Comparison of ENCODE assay signal across 18 cellular contexts in the genomic region with DNA sequence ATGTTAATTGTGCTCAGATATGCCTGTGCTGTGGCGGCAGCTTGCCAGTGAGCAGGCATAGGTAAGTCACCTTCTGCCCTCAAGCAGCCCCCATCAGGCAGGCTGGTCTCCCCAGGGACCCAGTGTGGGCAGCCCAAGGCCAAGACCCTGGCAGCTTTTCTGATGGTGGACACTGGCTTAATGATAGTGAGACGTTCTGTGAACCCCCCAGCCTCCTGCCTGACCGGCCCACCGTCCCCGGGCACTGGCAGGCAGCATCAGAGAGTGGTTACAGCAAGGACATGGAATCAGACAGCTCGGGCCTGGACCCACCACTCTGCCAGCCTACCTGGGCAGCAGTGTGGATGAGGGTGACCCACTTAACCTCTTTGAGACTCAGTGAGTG. TPM values are rescaled to one million over a fixed set of nuclear protein-coding genes. Genes with fewer than 3 reads are reported as not detected.
DNase-seq lines count a peak whose midpoint lies in the region; ATAC-seq and TF ChIP-seq lines count a peak whose summit lies in the region.
"Had no signal": no experiment of that assay in that cellular context is flagged by ENCODE, and none has a peak within 500 bp of the region (broad histone marks: within the 10 kb centered on the region; RNA-seq: fewer than 3 reads in every experiment).

No MANE protein-coding gene starts in this region.

- H4K8ac ChIP-seq in mesenchymal stem cell (ENCODE audit: low read length) = peak overlapping the region; percentile 29

- H3K4me1 ChIP-seq in mesenchymal stem cell (ENCODE audit: control insufficient read depth, insufficient read depth, low read depth, low read length) = no peaks in the 10 kb centered on the region
- H3K4me1 ChIP-seq: BLaER1, Caco-2, HAP-1 had no signal

- H3K14ac ChIP-seq in mesenchymal stem cell (ENCODE audit: low read length in 2 of 2) = no peak overlapping the region

- 79% methylated on average over 6 of the region's 6 CpGs for WGBS in mesenchymal stem cell

- H3K27ac ChIP-seq in WERI-Rb-1 = peak overlapping the region; percentile 41
- H3K27ac ChIP-seq in mesenchymal stem cell (ENCODE audit: low read length, poor library complexity, severe bottlenecking) = no peak overlapping the region
- H3K27ac ChIP-seq: BLaER1, C4-2B had no signal

- no peak overlapping the region for H2BK120ac ChIP-seq in mesenchymal stem cell (ENCODE audit: low read depth, low read length)

- no peak overlapping the region for H3K9ac ChIP-seq in mesenchymal stem cell (ENCODE audit: low read length)
- H3K9ac ChIP-seq: BLaER1 had no signal

- no peak overlapping the region for H3K4me3 ChIP-seq in WERI-Rb-1 (ENCODE audit: low read depth, low read length)
- no peak overlapping the region for H3K4me3 ChIP-seq in mesenchymal stem cell (ENCODE audit: insufficient read depth in 1 of 2, low read depth in 1 of 2, low read length in 2 of 2)
- H3K4me3 ChIP-seq: BLaER1, GM12878, HAP-1 had no signal

- H2AK5ac ChIP-seq in mesenchymal stem cell (ENCODE audit: low read length, severe bottlenecking) = no peak overlapping the region

- no peak overlapping the region for H2BK12ac ChIP-seq in mesenchymal stem cell (ENCODE audit: low read length in 2 of 2)

- peak; percentile 34 for DNase-seq in G401 (ENCODE audit: low spot score)
- DNase-seq in WERI-Rb-1 = no peak
- no peak for DNase-seq in mesenchymal stem cell
- DNase-seq: Caco-2; CD4-positive, CD25-positive, alpha-beta regulatory T cell; CD8-positive, alpha-beta T cell; DMS153; DND-41; GDM1; GOT3; HFFc6 had no signal

- no peak overlapping the region for H2AFZ ChIP-seq in mesenchymal stem cell (ENCODE audit: low read depth, low read length)

- TF ChIP-seq CTCF in WERI-Rb-1 (IDR thresholded peaks at IDR 0.05; ENCODE audit: low read depth, low read length) = no peak

- no peak overlapping the region for H3K18ac ChIP-seq in mesenchymal stem cell (ENCODE audit: low read depth in 1 of 2, low read length in 2 of 2)

- H2BK15ac ChIP-seq in mesenchymal stem cell (ENCODE audit: low read depth, poor library complexity, severe bottlenecking) = no peak overlapping the region

- in situ Hi-C loops in G401 (cut with HindIII; ENCODE audit: low sequenced_read_pairs) = no loop called here

- no peak overlapping the region for H3K23ac ChIP-seq in mesenchymal stem cell (ENCODE audit: low read length in 2 of 2)

- no peak overlapping the region for H3K4ac ChIP-seq in mesenchymal stem cell (ENCODE audit: low read depth in 1 of 2, low read length in 2 of 2)

- no peaks in the 10 kb centered on the region for H3K79me1 ChIP-seq in mesenchymal stem cell (replicated peaks; ENCODE audit: low read length, poor library complexity, severe bottlenecking)

- H3K9me3 ChIP-seq in WERI-Rb-1 (ENCODE audit: severe bottlenecking) = no peaks in the 10 kb centered on the region
- no peaks in the 10 kb centered on the region for H3K9me3 ChIP-seq in mesenchymal stem cell (ENCODE audit: control insufficient read depth, low read length)
- H3K9me3 ChIP-seq: BLaER1, Caco-2, HAP-1 had no signal

- H3K36me3 ChIP-seq in WERI-Rb-1 (no peaks in the 10 kb centered on the region), mesenchymal stem cell (ENCODE audit: control insufficient read depth in 1 of 2, insufficient read depth in 2 of 2, low read depth in 1 of 2, low read length in 2 of 2) (no peaks in the 10 kb centered on the region)
- H3K36me3 ChIP-seq: BLaER1, HAP-1 had no signal

- no peak overlapping the region for H2BK5ac ChIP-seq in mesenchymal stem cell (ENCODE audit: low read depth, low read length, poor library complexity, severe bottlenecking)

- no peak overlapping the region for H4K91ac ChIP-seq in mesenchymal stem cell (ENCODE audit: low read length)

- ATAC-seq in HG03432 (IDR thresholded peaks at IDR 0.05; ENCODE audit: unreplicated experiment) = no peak
- ATAC-seq in GM18873 (IDR thresholded peaks at IDR 0.05; ENCODE audit: low FRiP score, unreplicated experiment) = no peak
- ATAC-seq in GM21786 (IDR thresholded peaks at IDR 0.05; ENCODE audit: unreplicated experiment) = no peak
- ATAC-seq: CD8-positive, alpha-beta T cell; GM12878 had no signal

- H3K27me3 ChIP-seq in WERI-Rb-1 (ENCODE audit: insufficient read depth, low read depth, severe bottlenecking) (no peaks in the 10 kb centered on the region), mesenchymal stem cell (ENCODE audit: control insufficient read depth in 1 of 2, insufficient read depth in 1 of 2, low read length in 2 of 2) (peaks cover 0 to 59% of the 10 kb centered on the region in 2 experiments)
- H3K27me3 ChIP-seq: BLaER1 had no signal

- no peak overlapping the region for H3K4me2 ChIP-seq in mesenchymal stem cell (ENCODE audit: low read length, poor library complexity, severe bottlenecking)
- H3K4me2 ChIP-seq: BLaER1 had no signal

RNA-seq across cellular contexts. Expression of a gene that starts 45.3 kb away (rescaled TPM):
- total RNA-seq in G401 (2014; rRNA removed; shearing (Covaris generic)) = 61.4 and 98.4 TPM in 2 replicates
- 16.1 TPM for polyA plus RNA-seq in mesenchymal stem cell (2013, experiment 1 of 2)
- 19.5 TPM for polyA plus RNA-seq in mesenchymal stem cell (2013, experiment 2 of 2)
- total RNA-seq: GM12878 had no signal
- polyA plus RNA-seq: GM12878 had no signal
